ENCODE assay signal across 8 cellular contexts in genomic region chr3:126982522-126983175, GRCh38.
A peak's percentile ranks its signal among the peaks of the same experiment; 100 is the strongest.
DNase-seq lines count a peak whose midpoint lies in the region; ATAC-seq and TF ChIP-seq lines count a peak whose summit lies in the region.

Gene PLXNA1, plus strand, starts transcription at chr3:126983115. Its CDS starts 5,479 bp downstream, at chr3:126988594.

- peaks cover 13 to 16% of the 10 kb centered on the region in 2 experiments for H3K4me1 ChIP-seq in neutrophil (ENCODE audit: control insufficient read depth in 1 of 2, insufficient read depth in 1 of 2, low read depth in 1 of 2, low read length in 1 of 2)

- DNase-seq in EL (peak; percentile 81), KBM-7 (peak; percentile 83), foreskin melanocyte (peak; percentile 87), substantia nigra (lab: John Stamatoyannopoulos, UW) (peak in 38 of 49 donors; percentile 21 to 78 (median 55))
- peak; percentile 96 for DNase-seq in activated effector memory CD4-positive, alpha-beta T cell treated with anti-CD3 and anti-CD28 coated beads, Interleukin-2, amount 50 U/mL, for 16 hours

- no peaks in the 10 kb centered on the region for H3K36me3 ChIP-seq in neutrophil

- peak; percentile 58 for TF ChIP-seq POLR2A in Raji (IDR thresholded peaks at IDR 0.05; ENCODE audit: insufficient read depth, low read depth, low read length)

- peaks cover 93% of the 10 kb centered on the region for H3K27me3 ChIP-seq in neutrophil

- H3K9me3 ChIP-seq in neutrophil = no peaks in the 10 kb centered on the region

- ATAC-seq in GM21717 (IDR thresholded peaks at IDR 0.05; ENCODE audit: unreplicated experiment) = peak; percentile 67

- TF ChIP-seq CTCF in neutrophil (IDR thresholded peaks at IDR 0.05) = peak; percentile 65

- H3K4me3 ChIP-seq in neutrophil (ENCODE audit: low read depth in 1 of 2, low read length in 1 of 2) = peak within 1 kb of the TSS; percentile 51 to 62

- in situ Hi-C loops in KBM-7 (cut with MboI; ENCODE audit: low pct_unique_long_range_greater_than_20kb, low sequenced_read_pairs) = no loop called here

- H3K27ac ChIP-seq in neutrophil (no peak within 1 kb of the TSS), substantia nigra (ENCODE audit: low read depth, low read length, poor library complexity, severe bottlenecking) (peak within 1 kb of the TSS; percentile 51)
